Comparison of ENCODE assay signal across 8 cellular contexts in genomic region chr14:35416108-35416750, GRCh38. TPM values are rescaled to one million over a fixed set of nuclear protein-coding genes. Genes with fewer than 3 reads are reported as not detected.
DNase-seq lines count a peak whose midpoint lies in the region; ATAC-seq and TF ChIP-seq lines count a peak whose summit lies in the region.

No MANE protein-coding gene starts in this region.

- DNase-seq in activated T-cell treated with anti-CD3 and anti-CD28 coated beads for 24 hours (ENCODE audit: low read depth) (peak; percentile 75), substantia nigra (lab: John Stamatoyannopoulos, UW) (no peak), neural progenitor cell (ENCODE audit: low spot score) (no peak), RWPE1 (ENCODE audit: low spot score) (no peak)
- peak; percentile 64 to 67 for DNase-seq in stimulated activated CD4-positive, alpha-beta T cell treated with anti-CD3 and anti-CD28 coated beads, Interleukin-15, amount 100 ng/mL, for 48 hours (ENCODE audit: low read depth in 2 of 2)

- CTCF ChIA-PET in RWPE1 (lab: Yijun Ruan, JAX): interaction anchor here (0.6 to 1.4 kb wide), 4 partner anchors 145 to 201 kb away, joined by 3 to 5 read pairs (median 4); no protein-coding TSS in a partner anchor

- peaks cover 4% of the 10 kb centered on the region for H3K27me3 Mint-ChIP-seq in neural progenitor cell (ENCODE audit: insufficient read depth, low read depth)

- no peak overlapping the region for H2AFZ ChIP-seq in neural progenitor cell (replicated peaks)

- no peaks in the 10 kb centered on the region for H3K9me3 Mint-ChIP-seq in neural progenitor cell

- TF ChIP-seq POLR2A in GM19099 (IDR thresholded peaks at IDR 0.05; ENCODE audit: extremely low read depth, insufficient read length, low read depth): peak; percentile 18

- no peak overlapping the region for H3K27ac ChIP-seq in substantia nigra (ENCODE audit: low read depth, low read length, poor library complexity, severe bottlenecking)
- no peak overlapping the region for H3K27ac ChIP-seq in neural progenitor cell
- no peak overlapping the region for H3K27ac ChIP-seq in RWPE1

- no peak overlapping the region for H3K4me3 Mint-ChIP-seq in neural progenitor cell

- H3F3A ChIP-seq in neural progenitor cell (ENCODE audit: low read depth): no peaks in the 10 kb centered on the region

- H3K4me3 ChIP-seq in neural progenitor cell: no peak overlapping the region

- ATAC-seq in HG03097 (IDR thresholded peaks at IDR 0.05; ENCODE audit: low FRiP score, unreplicated experiment) (peak; percentile 39), HG03521 (IDR thresholded peaks at IDR 0.05; ENCODE audit: unreplicated experiment) (no peak)

- no peak overlapping the region for H3K4me2 ChIP-seq in neural progenitor cell

- no peak overlapping the region for H3K27ac Mint-ChIP-seq in neural progenitor cell

- POLR2A ChIA-PET in RWPE1 (lab: Yijun Ruan, JAX; ENCODE audit: low non-redundant PET): no interaction called here

- no peaks in the 10 kb centered on the region for H3K79me2 ChIP-seq in neural progenitor cell (ENCODE audit: low read depth)

- no peaks in the 10 kb centered on the region for H3K36me3 Mint-ChIP-seq in neural progenitor cell

- no peak overlapping the region for H3K9ac ChIP-seq in neural progenitor cell

- peaks cover 11% of the 10 kb centered on the region for H3K4me1 Mint-ChIP-seq in neural progenitor cell

- H3K27me3 ChIP-seq in neural progenitor cell: no peaks in the 10 kb centered on the region

- H3K9me3 ChIP-seq in neural progenitor cell (ENCODE audit: low read depth): no peaks in the 10 kb centered on the region

- H4K20me1 ChIP-seq in neural progenitor cell (ENCODE audit: low read depth): no peaks in the 10 kb centered on the region

- TF ChIP-seq CTCF in neural progenitor cell (IDR thresholded peaks at IDR 0.05) (no peak), RWPE1 (conservative IDR thresholded peaks at IDR 0.05; ENCODE audit: low read depth) (no peak)

- H3K4me1 ChIP-seq in neural progenitor cell: no peaks in the 10 kb centered on the region

- no peaks in the 10 kb centered on the region for H3K36me3 ChIP-seq in neural progenitor cell

RNA-seq across cellular contexts. Expression of gene NFKBIA, which starts 11.7 kb away (rescaled TPM):
- 26.4 and 31.6 TPM in 2 replicates for total RNA-seq in neural progenitor cell (ENCODE audit: low replicate concordance)

Comparison
In these comparisons a context has a peak if more than half of its experiments do, and no peak if none do; other contexts are left out.
1. DNase-seq: peak in activated T-cell treated with anti-CD3 and anti-CD28 coated beads for 24 hours (single experiment) and stimulated activated CD4-positive, alpha-beta T cell treated with anti-CD3 and anti-CD28 coated beads, Interleukin-15, amount 100 ng/mL, for 48 hours (2 of 2); none in substantia nigra (0 of 49), neural progenitor cell (single experiment) and RWPE1 (single experiment).